ENCODE assay signal across 13 cellular contexts in the genomic region with DNA sequence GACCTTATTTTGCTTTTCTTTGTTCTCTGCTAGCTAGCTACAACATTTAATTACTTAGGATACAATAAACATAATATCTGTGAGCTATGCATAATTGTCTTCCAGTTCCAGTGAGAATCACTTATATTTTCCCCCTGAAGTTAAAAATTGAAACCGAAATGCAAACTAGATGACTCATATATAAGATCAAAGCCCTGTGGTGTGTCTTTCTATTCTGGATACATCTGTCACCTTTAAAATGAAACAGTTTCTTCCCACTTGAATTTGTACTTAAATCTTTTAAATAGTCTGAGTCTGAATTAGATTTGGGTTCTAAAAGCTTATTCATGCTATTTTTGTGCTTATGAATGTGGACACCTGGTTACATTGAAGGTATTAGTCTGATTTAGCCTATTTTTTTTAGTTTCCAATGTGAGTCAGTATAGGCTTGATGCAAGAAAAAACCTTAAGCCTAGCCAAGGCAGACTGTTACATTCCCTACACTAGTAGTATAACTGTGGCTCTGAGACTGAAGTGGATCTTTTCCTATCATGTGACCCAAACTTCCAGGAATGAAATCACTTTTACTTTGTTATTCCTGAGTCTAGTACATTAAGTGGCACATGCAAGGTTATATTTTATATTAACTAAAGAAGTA.
DNase-seq lines count a peak whose midpoint lies in the region; ATAC-seq and TF ChIP-seq lines count a peak whose summit lies in the region.
"Had no signal": no experiment of that assay in that cellular context is flagged by ENCODE, and none has a peak within 500 bp of the region (broad histone marks: within the 10 kb centered on the region; RNA-seq: fewer than 3 reads in every experiment).

No MANE protein-coding gene starts in this region.

- no peaks in the 10 kb centered on the region for H3K9me2 ChIP-seq in GM23338 (ENCODE audit: insufficient read depth)

- H3F3A ChIP-seq in GM23338 (replicated peaks; ENCODE audit: low read depth), result no peaks in the 10 kb centered on the region

- H3K27ac ChIP-seq in GM23338 (ENCODE audit: low read depth), result no peak overlapping the region
- H3K27ac ChIP-seq: testis had no signal

- DNase-seq in ELR (ENCODE audit: low read depth) (peak; percentile 25), GM23338 (ENCODE audit: low spot score) (no peak), EL (no peak), NCI-H526 treated with DMSO at 0.1 percent for 48 hours (lab: John Stamatoyannopoulos, UW) (no peak), NCI-H2029 treated with DMSO at 0.1 percent for 48 hours (lab: John Stamatoyannopoulos, UW) (no peak)
- no peak for DNase-seq in activated naive CD8-positive, alpha-beta T cell treated with anti-CD3 and anti-CD28 coated beads, Interleukin-2, amount 10 ng/mL, durations not matched to agents 7 days and 5 days
- DNase-seq: activated B cell treated with CpG ODN at 0.5 μM for 24 hours; CD4-positive, alpha-beta memory T cell; NCI-H1417; stimulated activated CD4-positive, alpha-beta T cell treated with anti-CD3 and anti-CD28 coated beads, Interleukin-4, amount 100 ng/mL, for 4 hours; testis had no signal

- no peaks in the 10 kb centered on the region for H3K36me3 ChIP-seq in GM23338 (ENCODE audit: insufficient read depth)

- no peaks in the 10 kb centered on the region for H3K36me3 Mint-ChIP-seq in activated naive CD8-positive, alpha-beta T cell treated with anti-CD3 and anti-CD28 coated beads, Interleukin-2, amount 10 ng/mL, durations not matched to agents 7 days and 5 days
- no peaks in the 10 kb centered on the region for H3K36me3 Mint-ChIP-seq in GM23338 (ENCODE audit: low read depth)
- H3K36me3 Mint-ChIP-seq: CD4-positive, alpha-beta memory T cell had no signal

- peaks cover 4% of the 10 kb centered on the region for H3K27me3 Mint-ChIP-seq in activated naive CD8-positive, alpha-beta T cell treated with anti-CD3 and anti-CD28 coated beads, Interleukin-2, amount 10 ng/mL, durations not matched to agents 7 days and 5 days
- no peaks in the 10 kb centered on the region for H3K27me3 Mint-ChIP-seq in GM23338 (ENCODE audit: insufficient read depth, low read depth, poor library complexity)
- H3K27me3 Mint-ChIP-seq: activated B cell treated with CpG ODN at 0.5 μM for 24 hours; CD4-positive, alpha-beta memory T cell had no signal

- peaks cover 6% of the 10 kb centered on the region for H3K4me1 Mint-ChIP-seq in activated naive CD8-positive, alpha-beta T cell treated with anti-CD3 and anti-CD28 coated beads, Interleukin-2, amount 10 ng/mL, durations not matched to agents 7 days and 5 days
- H3K4me1 Mint-ChIP-seq in GM23338, result peaks cover 8% of the 10 kb centered on the region; the same call in 2 of the 3 replicates
- H3K4me1 Mint-ChIP-seq: activated B cell treated with CpG ODN at 0.5 μM for 24 hours had no signal

- no peak overlapping the region for H2AFZ ChIP-seq in GM23338

- H3K4me3 ChIP-seq in GM23338, result no peak overlapping the region
- H3K4me3 ChIP-seq: testis had no signal

- no peaks in the 10 kb centered on the region for H4K20me1 ChIP-seq in GM23338 (replicated peaks; ENCODE audit: insufficient read depth)

- H3K4me1 ChIP-seq in GM23338 (ENCODE audit: insufficient read depth), result no peaks in the 10 kb centered on the region
- H3K4me1 ChIP-seq: testis had no signal

- H3K79me2 ChIP-seq in GM23338 (replicated peaks; ENCODE audit: insufficient read depth), result no peaks in the 10 kb centered on the region

- H3K27ac Mint-ChIP-seq in activated naive CD8-positive, alpha-beta T cell treated with anti-CD3 and anti-CD28 coated beads, Interleukin-2, amount 10 ng/mL, durations not matched to agents 7 days and 5 days, result no peak overlapping the region
- H3K27ac Mint-ChIP-seq in GM23338, result no peak overlapping the region
- H3K27ac Mint-ChIP-seq: activated B cell treated with CpG ODN at 0.5 μM for 24 hours; CD4-positive, alpha-beta memory T cell had no signal

- H3K4me3 Mint-ChIP-seq in activated naive CD8-positive, alpha-beta T cell treated with anti-CD3 and anti-CD28 coated beads, Interleukin-2, amount 10 ng/mL, durations not matched to agents 7 days and 5 days, result no peak overlapping the region
- H3K4me3 Mint-ChIP-seq in GM23338, result no peak overlapping the region
- H3K4me3 Mint-ChIP-seq: activated B cell treated with CpG ODN at 0.5 μM for 24 hours; CD4-positive, alpha-beta memory T cell had no signal

- no peaks in the 10 kb centered on the region for H3K9me3 Mint-ChIP-seq in activated naive CD8-positive, alpha-beta T cell treated with anti-CD3 and anti-CD28 coated beads, Interleukin-2, amount 10 ng/mL, durations not matched to agents 7 days and 5 days
- no peaks in the 10 kb centered on the region for H3K9me3 Mint-ChIP-seq in GM23338
- H3K9me3 Mint-ChIP-seq: activated B cell treated with CpG ODN at 0.5 μM for 24 hours had no signal

- no peaks in the 10 kb centered on the region for H3K27me3 ChIP-seq in GM23338 (ENCODE audit: insufficient read depth)
- H3K27me3 ChIP-seq: testis had no signal

- peak; percentile 70 for ATAC-seq in GM19452 (IDR thresholded peaks at IDR 0.05; ENCODE audit: unreplicated experiment)
- peak; percentile 70 for ATAC-seq in HG03139 (IDR thresholded peaks at IDR 0.05; ENCODE audit: unreplicated experiment)
- peak; percentile 52 for ATAC-seq in activated naive CD8-positive, alpha-beta T cell treated with anti-CD3 and anti-CD28 coated beads, Interleukin-2, amount 10 ng/mL, durations not matched to agents 7 days and 5 days (ENCODE audit: low read depth)
- ATAC-seq in GM23338, result no peak

- POLR2A ChIA-PET in activated naive CD8-positive, alpha-beta T cell treated with anti-CD3 and anti-CD28 coated beads, Interleukin-2, amount 10 ng/mL, durations not matched to agents 7 days and 5 days (lab: Charles Lee), result no interaction called here

- no peak overlapping the region for H3K4me2 ChIP-seq in GM23338

- no peak for TF ChIP-seq CTCF in GM23338 (conservative IDR thresholded peaks at IDR 0.05; ENCODE audit: low read depth in 2 of 2)

TF ChIP-seq in GM23338, 12 proteins besides CTCF, POLR2A, EP300 and RAD21 (continues in another document):
- TF ChIP-seq CREB1 (CRISPR knock-in tag; IDR thresholded peaks at IDR 0.05; ENCODE audit: low read depth) (no peak), EZH2phosphoT487 (IDR thresholded peaks at IDR 0.05; ENCODE audit: unreplicated experiment) (no peak), NANOG (IDR thresholded peaks at IDR 0.05; ENCODE audit: borderline replicate concordance) (no peak)
- TF ChIP-seq, protein P1, sequence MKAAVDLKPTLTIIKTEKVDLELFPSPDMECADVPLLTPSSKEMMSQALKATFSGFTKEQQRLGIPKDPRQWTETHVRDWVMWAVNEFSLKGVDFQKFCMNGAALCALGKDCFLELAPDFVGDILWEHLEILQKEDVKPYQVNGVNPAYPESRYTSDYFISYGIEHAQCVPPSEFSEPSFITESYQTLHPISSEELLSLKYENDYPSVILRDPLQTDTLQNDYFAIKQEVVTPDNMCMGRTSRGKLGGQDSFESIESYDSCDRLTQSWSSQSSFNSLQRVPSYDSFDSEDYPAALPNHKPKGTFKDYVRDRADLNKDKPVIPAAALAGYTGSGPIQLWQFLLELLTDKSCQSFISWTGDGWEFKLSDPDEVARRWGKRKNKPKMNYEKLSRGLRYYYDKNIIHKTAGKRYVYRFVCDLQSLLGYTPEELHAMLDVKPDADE (IDR thresholded peaks at IDR 0.05), result no peak
